8 cellular contexts compared by ENCODE assay signal in genomic region chr1:50970927-50971582, GRCh38. TPM values are rescaled to one million over a fixed set of nuclear protein-coding genes. Genes with fewer than 3 reads are reported as not detected.
DNase-seq lines count a peak whose midpoint lies in the region; ATAC-seq, FAIRE-seq and TF ChIP-seq lines count a peak whose summit lies in the region.

No MANE protein-coding gene starts in this region.

- ATAC-seq in natural killer cell: no peak
- ATAC-seq in HG03571 (IDR thresholded peaks at IDR 0.05; ENCODE audit: unreplicated experiment): no peak
- ATAC-seq in GM21619 (IDR thresholded peaks at IDR 0.05; ENCODE audit: unreplicated experiment): no peak

- H3K9me3 Mint-ChIP-seq in astrocyte (ENCODE audit: unreplicated experiment) (no peaks in the 10 kb centered on the region), natural killer cell (no peaks in the 10 kb centered on the region)

- H3K4me3 Mint-ChIP-seq in astrocyte (ENCODE audit: unreplicated experiment) (no peak overlapping the region), natural killer cell (peak overlapping the region; percentile 100)

- peak overlapping the region in 9 of 11 experiments; percentile 91 to 100 (median 98); a peak in 15 of 22 replicates for H3K4me2 ChIP-seq in BLaER1 treated with 17β-estradiol and CSF1 and Interleukin-3, amounts not matched to agents 10 nM and 100 nM
- peak overlapping the region; percentile 90 for H3K4me2 ChIP-seq in astrocyte (ENCODE audit: low read length)

- H3K4me1 ChIP-seq in BLaER1 treated with 17β-estradiol and CSF1 and Interleukin-3, amounts not matched to agents 10 nM and 100 nM: peaks cover 17 to 33% (median 24%) of the 10 kb centered on the region in 10 experiments; a peak in 19 of 20 replicates
- peaks cover 4% of the 10 kb centered on the region for H3K4me1 ChIP-seq in astrocyte (ENCODE audit: insufficient read depth, low read length)

- no peaks in the 10 kb centered on the region for H3K9me3 ChIP-seq in BLaER1 treated with 17β-estradiol and CSF1 and Interleukin-3, amounts not matched to agents 10 nM and 100 nM (replicated peaks in 1 of 11)
- H3K9me3 ChIP-seq in KOPT-K1 (ENCODE audit: insufficient read depth, low read length, poor library complexity, severe bottlenecking) (no peaks in the 10 kb centered on the region), astrocyte (ENCODE audit: insufficient read depth, low read depth, low read length) (no peaks in the 10 kb centered on the region)

- no peak overlapping the region for H3K9ac ChIP-seq in BLaER1 treated with 17β-estradiol and CSF1 and Interleukin-3, amounts not matched to agents 10 nM and 100 nM
- H3K9ac ChIP-seq in astrocyte (ENCODE audit: low read length): peak overlapping the region; percentile 84

- peak overlapping the region; percentile 86 for H2AFZ ChIP-seq in astrocyte (ENCODE audit: low read depth, low read length)

- peaks cover 0 to 60% (median 36%) of the 10 kb centered on the region in 11 experiments; a peak in 18 of 22 replicates for H4K20me1 ChIP-seq in BLaER1 treated with 17β-estradiol and CSF1 and Interleukin-3, amounts not matched to agents 10 nM and 100 nM
- H4K20me1 ChIP-seq in astrocyte (ENCODE audit: insufficient read depth, low read length): no peaks in the 10 kb centered on the region

- H3K79me2 ChIP-seq in astrocyte (ENCODE audit: insufficient read depth, low read length): peaks cover 34% of the 10 kb centered on the region

- H3K27me3 Mint-ChIP-seq in astrocyte (ENCODE audit: low read depth, unreplicated experiment): peaks cover 48% of the 10 kb centered on the region
- H3K27me3 Mint-ChIP-seq in natural killer cell (ENCODE audit: low read depth in 2 of 2): no peaks in the 10 kb centered on the region

- no peaks in the 10 kb centered on the region for H3K36me3 ChIP-seq in BLaER1 treated with 17β-estradiol and CSF1 and Interleukin-3, amounts not matched to agents 10 nM and 100 nM
- H3K36me3 ChIP-seq in KOPT-K1 (ENCODE audit: insufficient read depth, low read length) (peaks cover 33% of the 10 kb centered on the region), astrocyte (ENCODE audit: insufficient read depth, low read length) (no peaks in the 10 kb centered on the region)

- peak overlapping the region in 6 of 10 experiments; percentile 69 to 82 (median 76); a peak in 8 of 20 replicates for H3K4me3 ChIP-seq in BLaER1 treated with 17β-estradiol and CSF1 and Interleukin-3, amounts not matched to agents 10 nM and 100 nM
- H3K4me3 ChIP-seq in astrocyte (ENCODE audit: insufficient read depth, low read depth, low read length): peak overlapping the region; percentile 82

- H3K4me1 Mint-ChIP-seq in astrocyte (ENCODE audit: low read depth, unreplicated experiment): peaks cover 6% of the 10 kb centered on the region
- H3K4me1 Mint-ChIP-seq in natural killer cell: peaks cover 26 to 28% of the 10 kb centered on the region in 2 donors

- no peak overlapping the region for H3K27ac ChIP-seq in BLaER1 treated with 17β-estradiol and CSF1 and Interleukin-3, amounts not matched to agents 10 nM and 100 nM
- peak overlapping the region; percentile 98 for H3K27ac ChIP-seq in KOPT-K1 (ENCODE audit: low read depth, low read length, poor library complexity, severe bottlenecking)
- no peak overlapping the region for H3K27ac ChIP-seq in astrocyte (ENCODE audit: low read depth, low read length)

- no peak overlapping the region for H3K27ac Mint-ChIP-seq in astrocyte (ENCODE audit: unreplicated experiment)
- H3K27ac Mint-ChIP-seq in natural killer cell: peak overlapping the region; percentile 93 to 96

- FAIRE-seq in astrocyte (lab: Jason Lieb, UNC): no peak

- DNase-seq in astrocyte (ENCODE audit: low read depth): no peak
- no peak for DNase-seq in natural killer cell
- DNase-seq in COLO829 (ENCODE audit: low spot score): no peak
- DNase-seq in CD1c-positive myeloid dendritic cell (ENCODE audit: extremely low spot score): no peak

- H3K36me3 Mint-ChIP-seq in astrocyte (ENCODE audit: low read depth, unreplicated experiment) (no peaks in the 10 kb centered on the region), natural killer cell (no peaks in the 10 kb centered on the region)

- H3K27me3 ChIP-seq in BLaER1 treated with 17β-estradiol and CSF1 and Interleukin-3, amounts not matched to agents 10 nM and 100 nM: peaks cover 72 to 98% (median 94%) of the 10 kb centered on the region in 11 experiments
- H3K27me3 ChIP-seq in astrocyte (ENCODE audit: insufficient read depth, low read length): no peaks in the 10 kb centered on the region

- TF ChIP-seq CTCF in astrocyte (IDR thresholded peaks at IDR 0.05; ENCODE audit: insufficient read depth, low read depth, low read length) (no peak), natural killer cell (IDR thresholded peaks at IDR 0.05) (no peak)

- intact Hi-C loops in natural killer cell (cut with micrococcal nuclease): loop anchor here (10.0 kb wide), 2 partner anchors 46 to 1664 kb away; partner anchors contain the start of gene SHISAL2A

RNA-seq across cellular contexts. Expression of gene CDKN2C, which starts 1.0 kb away (rescaled TPM):
- total RNA-seq in astrocyte: 0.43 and 0.60 TPM in 2 replicates
- total RNA-seq in natural killer cell: 10 to 100 TPM; 17.1 to 21.9 (median 19.0) TPM

RNA-seq across cellular contexts. Expression of gene FAF1, which starts 11.0 kb away (rescaled TPM):
- total RNA-seq in astrocyte (34.1 and 35.4 TPM in 2 replicates), natural killer cell (10 to 100 TPM; 56.8 to 59.7 (median 57.2) TPM)

Comparison
In these comparisons a context has a peak if more than half of its experiments do, and no peak if none do; other contexts are left out.
1. RNA of gene CDKN2C, which starts 1.0 kb away (total RNA-seq): 17.1 to 21.9 TPM in natural killer cell; 0.43 to 0.60 TPM in astrocyte; every median in the first group is over 10 times any median in the second.